Comparison of ENCODE assay signal across 23 cellular contexts in the genomic region with DNA sequence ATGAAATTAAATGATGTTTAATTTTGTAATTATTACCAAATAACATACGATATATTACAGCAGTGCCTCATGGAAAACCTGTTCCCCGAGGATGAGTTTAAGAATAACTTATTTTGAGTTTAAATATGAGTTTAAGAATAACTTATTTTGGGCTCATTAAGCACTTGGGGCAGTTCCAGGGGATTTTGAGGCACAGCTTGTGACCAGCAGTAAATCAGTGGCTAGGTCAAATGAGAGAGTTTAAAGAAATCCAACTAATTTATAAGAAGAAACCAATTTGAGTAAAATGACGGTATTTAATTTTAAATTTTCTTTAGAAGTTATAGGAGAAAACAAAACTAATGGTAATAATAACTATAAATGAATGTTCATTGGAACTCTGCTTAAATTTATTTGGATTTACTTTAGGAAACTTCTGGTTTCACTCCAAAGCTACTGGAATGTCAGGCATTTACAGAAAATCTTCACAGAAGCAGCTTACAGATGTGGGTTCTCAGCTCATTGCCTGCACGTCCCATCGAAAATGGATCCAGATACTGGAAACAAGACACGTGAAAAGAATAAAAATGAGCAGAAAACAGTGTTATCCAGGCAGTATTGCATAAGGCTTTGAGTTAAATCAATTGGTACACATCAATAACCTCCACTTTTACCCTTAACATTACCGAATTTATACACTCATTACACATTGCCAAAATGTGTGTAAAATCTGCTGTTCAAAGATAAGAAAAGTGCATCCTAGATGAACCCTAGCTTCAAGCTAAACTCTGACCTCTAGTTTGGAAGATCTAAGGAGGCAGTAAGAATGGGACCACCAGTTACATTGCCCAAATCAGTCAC.
A peak's percentile ranks its signal among the peaks of the same experiment; 100 is the strongest.
DNase-seq lines count a peak whose midpoint lies in the region; ATAC-seq, FAIRE-seq and TF ChIP-seq lines count a peak whose summit lies in the region.
"Had no signal": no experiment of that assay in that cellular context is flagged by ENCODE, and none has a peak within 500 bp of the region (broad histone marks: within the 10 kb centered on the region; RNA-seq: fewer than 3 reads in every experiment).

No MANE protein-coding gene starts in this region.

- H3K27me3 ChIP-seq in uterus, result no peaks in the 10 kb centered on the region
- no peaks in the 10 kb centered on the region for H3K27me3 ChIP-seq in vagina
- H3K27me3 ChIP-seq: gastroesophageal sphincter, suprapubic skin had no signal

- H3K4me1 ChIP-seq in uterus, result no peaks in the 10 kb centered on the region
- H3K4me1 ChIP-seq in vagina, result no peaks in the 10 kb centered on the region
- H3K4me1 ChIP-seq: suprapubic skin had no signal

- peak; percentile 30 for DNase-seq in A172 (ENCODE audit: low spot score)
- peak; percentile 5 for DNase-seq in HFF-Myc (ENCODE audit: extremely low read depth, low read depth)
- peak; percentile 29 for DNase-seq in left kidney (ENCODE audit: low read depth, low spot score)
- no peak for DNase-seq in NCI-H1092 treated with DMSO at 0.1 percent for 48 hours (lab: John Stamatoyannopoulos, UW)
- DNase-seq in uterus, result no peak
- DNase-seq in vagina (ENCODE audit: extremely low spot score in 2 of 2), result no peak
- DNase-seq: 8988T; activated CD4-positive, alpha-beta T cell treated with anti-CD3 and anti-CD28 coated beads for 4 hours; activated gamma-delta T cell; CD4-positive, alpha-beta memory T cell; DMS79 treated with DMSO at 0.1 percent for 48 hours; naive B cell; NCI-H1694 treated with DMSO at 0.1 percent for 48 hours; NCI-H446; NK-92 treated with Interleukin-12 subunit alpha and Interleukin-12 subunit beta, amount 100 ng/mL, for 24 hours; posterior cingulate gyrus had no signal

- H3K4me3 ChIP-seq in HFF-Myc (replicated peaks; ENCODE audit: low read depth, low read length) (no peak overlapping the region), uterus (no peak overlapping the region), vagina (no peak overlapping the region)
- H3K4me3 ChIP-seq: gastroesophageal sphincter, suprapubic skin had no signal

- intact Hi-C loops in uterus (cut with DNase I; ENCODE audit: low total_unique reads) (no loop called here), vagina (cut with DNase I) (no loop called here)

- TF ChIP-seq CTCF in HFF-Myc (IDR thresholded peaks at IDR 0.05; ENCODE audit: low read depth, low read length, missing control alignments) (no peak), uterus (IDR thresholded peaks at IDR 0.05) (no peak), vagina (IDR thresholded peaks at IDR 0.05) (no peak)

- FAIRE-seq in endometrium (lab: Jason Lieb, UNC), result peak; percentile 78
- FAIRE-seq: GM18507, TTC549 had no signal

- H3K36me3 ChIP-seq in uterus, result no peaks in the 10 kb centered on the region
- H3K36me3 ChIP-seq in vagina, result no peaks in the 10 kb centered on the region
- H3K36me3 ChIP-seq: gastroesophageal sphincter, suprapubic skin had no signal

- no peak for ATAC-seq in GM19035 (IDR thresholded peaks at IDR 0.05; ENCODE audit: unreplicated experiment)
- ATAC-seq: gastroesophageal sphincter had no signal

- H3K9me3 ChIP-seq in uterus (no peaks in the 10 kb centered on the region), vagina (no peaks in the 10 kb centered on the region)
- H3K9me3 ChIP-seq: gastroesophageal sphincter, suprapubic skin had no signal

- H3K27ac ChIP-seq in uterus (no peak overlapping the region), vagina (no peak overlapping the region)
- H3K27ac ChIP-seq: gastroesophageal sphincter, RWPE1, suprapubic skin had no signal

- no peak for TF ChIP-seq POLR2A in uterus (IDR thresholded peaks at IDR 0.05)
- TF ChIP-seq POLR2A in vagina (IDR thresholded peaks at IDR 0.05), result no peak

Comparison
In these comparisons a context has a peak if more than half of its experiments do, and no peak if none do; other contexts are left out.
1. DNase-seq: peak in A172 (single experiment), HFF-Myc (single experiment) and left kidney (single experiment); none in NCI-H1092 treated with DMSO at 0.1 percent for 48 hours (single experiment), uterus (0 of 2) and vagina (0 of 2).